2 cellular contexts compared by ENCODE assay signal in genomic region chr9:37468620-37469019, GRCh38.
TF ChIP-seq lines count a peak whose summit lies in the region.

No MANE protein-coding gene starts in this region.

TF ChIP-seq in GM23338, 12 proteins besides CTCF, POLR2A, EP300 and RAD21:
- TF ChIP-seq, protein P1, sequence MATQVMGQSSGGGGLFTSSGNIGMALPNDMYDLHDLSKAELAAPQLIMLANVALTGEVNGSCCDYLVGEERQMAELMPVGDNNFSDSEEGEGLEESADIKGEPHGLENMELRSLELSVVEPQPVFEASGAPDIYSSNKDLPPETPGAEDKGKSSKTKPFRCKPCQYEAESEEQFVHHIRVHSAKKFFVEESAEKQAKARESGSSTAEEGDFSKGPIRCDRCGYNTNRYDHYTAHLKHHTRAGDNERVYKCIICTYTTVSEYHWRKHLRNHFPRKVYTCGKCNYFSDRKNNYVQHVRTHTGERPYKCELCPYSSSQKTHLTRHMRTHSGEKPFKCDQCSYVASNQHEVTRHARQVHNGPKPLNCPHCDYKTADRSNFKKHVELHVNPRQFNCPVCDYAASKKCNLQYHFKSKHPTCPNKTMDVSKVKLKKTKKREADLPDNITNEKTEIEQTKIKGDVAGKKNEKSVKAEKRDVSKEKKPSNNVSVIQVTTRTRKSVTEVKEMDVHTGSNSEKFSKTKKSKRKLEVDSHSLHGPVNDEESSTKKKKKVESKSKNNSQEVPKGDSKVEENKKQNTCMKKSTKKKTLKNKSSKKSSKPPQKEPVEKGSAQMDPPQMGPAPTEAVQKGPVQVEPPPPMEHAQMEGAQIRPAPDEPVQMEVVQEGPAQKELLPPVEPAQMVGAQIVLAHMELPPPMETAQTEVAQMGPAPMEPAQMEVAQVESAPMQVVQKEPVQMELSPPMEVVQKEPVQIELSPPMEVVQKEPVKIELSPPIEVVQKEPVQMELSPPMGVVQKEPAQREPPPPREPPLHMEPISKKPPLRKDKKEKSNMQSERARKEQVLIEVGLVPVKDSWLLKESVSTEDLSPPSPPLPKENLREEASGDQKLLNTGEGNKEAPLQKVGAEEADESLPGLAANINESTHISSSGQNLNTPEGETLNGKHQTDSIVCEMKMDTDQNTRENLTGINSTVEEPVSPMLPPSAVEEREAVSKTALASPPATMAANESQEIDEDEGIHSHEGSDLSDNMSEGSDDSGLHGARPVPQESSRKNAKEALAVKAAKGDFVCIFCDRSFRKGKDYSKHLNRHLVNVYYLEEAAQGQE (IDR thresholded peaks at IDR 0.05; ENCODE audit: unreplicated experiment) = no peak
- TF ChIP-seq NANOG (IDR thresholded peaks at IDR 0.05; ENCODE audit: borderline replicate concordance) = no peak
- TF ChIP-seq, protein P2, sequence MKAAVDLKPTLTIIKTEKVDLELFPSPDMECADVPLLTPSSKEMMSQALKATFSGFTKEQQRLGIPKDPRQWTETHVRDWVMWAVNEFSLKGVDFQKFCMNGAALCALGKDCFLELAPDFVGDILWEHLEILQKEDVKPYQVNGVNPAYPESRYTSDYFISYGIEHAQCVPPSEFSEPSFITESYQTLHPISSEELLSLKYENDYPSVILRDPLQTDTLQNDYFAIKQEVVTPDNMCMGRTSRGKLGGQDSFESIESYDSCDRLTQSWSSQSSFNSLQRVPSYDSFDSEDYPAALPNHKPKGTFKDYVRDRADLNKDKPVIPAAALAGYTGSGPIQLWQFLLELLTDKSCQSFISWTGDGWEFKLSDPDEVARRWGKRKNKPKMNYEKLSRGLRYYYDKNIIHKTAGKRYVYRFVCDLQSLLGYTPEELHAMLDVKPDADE (IDR thresholded peaks at IDR 0.05) = no peak
- TF ChIP-seq CREB1 (CRISPR knock-in tag; IDR thresholded peaks at IDR 0.05; ENCODE audit: low read depth) = no peak
- TF ChIP-seq, protein P3, sequence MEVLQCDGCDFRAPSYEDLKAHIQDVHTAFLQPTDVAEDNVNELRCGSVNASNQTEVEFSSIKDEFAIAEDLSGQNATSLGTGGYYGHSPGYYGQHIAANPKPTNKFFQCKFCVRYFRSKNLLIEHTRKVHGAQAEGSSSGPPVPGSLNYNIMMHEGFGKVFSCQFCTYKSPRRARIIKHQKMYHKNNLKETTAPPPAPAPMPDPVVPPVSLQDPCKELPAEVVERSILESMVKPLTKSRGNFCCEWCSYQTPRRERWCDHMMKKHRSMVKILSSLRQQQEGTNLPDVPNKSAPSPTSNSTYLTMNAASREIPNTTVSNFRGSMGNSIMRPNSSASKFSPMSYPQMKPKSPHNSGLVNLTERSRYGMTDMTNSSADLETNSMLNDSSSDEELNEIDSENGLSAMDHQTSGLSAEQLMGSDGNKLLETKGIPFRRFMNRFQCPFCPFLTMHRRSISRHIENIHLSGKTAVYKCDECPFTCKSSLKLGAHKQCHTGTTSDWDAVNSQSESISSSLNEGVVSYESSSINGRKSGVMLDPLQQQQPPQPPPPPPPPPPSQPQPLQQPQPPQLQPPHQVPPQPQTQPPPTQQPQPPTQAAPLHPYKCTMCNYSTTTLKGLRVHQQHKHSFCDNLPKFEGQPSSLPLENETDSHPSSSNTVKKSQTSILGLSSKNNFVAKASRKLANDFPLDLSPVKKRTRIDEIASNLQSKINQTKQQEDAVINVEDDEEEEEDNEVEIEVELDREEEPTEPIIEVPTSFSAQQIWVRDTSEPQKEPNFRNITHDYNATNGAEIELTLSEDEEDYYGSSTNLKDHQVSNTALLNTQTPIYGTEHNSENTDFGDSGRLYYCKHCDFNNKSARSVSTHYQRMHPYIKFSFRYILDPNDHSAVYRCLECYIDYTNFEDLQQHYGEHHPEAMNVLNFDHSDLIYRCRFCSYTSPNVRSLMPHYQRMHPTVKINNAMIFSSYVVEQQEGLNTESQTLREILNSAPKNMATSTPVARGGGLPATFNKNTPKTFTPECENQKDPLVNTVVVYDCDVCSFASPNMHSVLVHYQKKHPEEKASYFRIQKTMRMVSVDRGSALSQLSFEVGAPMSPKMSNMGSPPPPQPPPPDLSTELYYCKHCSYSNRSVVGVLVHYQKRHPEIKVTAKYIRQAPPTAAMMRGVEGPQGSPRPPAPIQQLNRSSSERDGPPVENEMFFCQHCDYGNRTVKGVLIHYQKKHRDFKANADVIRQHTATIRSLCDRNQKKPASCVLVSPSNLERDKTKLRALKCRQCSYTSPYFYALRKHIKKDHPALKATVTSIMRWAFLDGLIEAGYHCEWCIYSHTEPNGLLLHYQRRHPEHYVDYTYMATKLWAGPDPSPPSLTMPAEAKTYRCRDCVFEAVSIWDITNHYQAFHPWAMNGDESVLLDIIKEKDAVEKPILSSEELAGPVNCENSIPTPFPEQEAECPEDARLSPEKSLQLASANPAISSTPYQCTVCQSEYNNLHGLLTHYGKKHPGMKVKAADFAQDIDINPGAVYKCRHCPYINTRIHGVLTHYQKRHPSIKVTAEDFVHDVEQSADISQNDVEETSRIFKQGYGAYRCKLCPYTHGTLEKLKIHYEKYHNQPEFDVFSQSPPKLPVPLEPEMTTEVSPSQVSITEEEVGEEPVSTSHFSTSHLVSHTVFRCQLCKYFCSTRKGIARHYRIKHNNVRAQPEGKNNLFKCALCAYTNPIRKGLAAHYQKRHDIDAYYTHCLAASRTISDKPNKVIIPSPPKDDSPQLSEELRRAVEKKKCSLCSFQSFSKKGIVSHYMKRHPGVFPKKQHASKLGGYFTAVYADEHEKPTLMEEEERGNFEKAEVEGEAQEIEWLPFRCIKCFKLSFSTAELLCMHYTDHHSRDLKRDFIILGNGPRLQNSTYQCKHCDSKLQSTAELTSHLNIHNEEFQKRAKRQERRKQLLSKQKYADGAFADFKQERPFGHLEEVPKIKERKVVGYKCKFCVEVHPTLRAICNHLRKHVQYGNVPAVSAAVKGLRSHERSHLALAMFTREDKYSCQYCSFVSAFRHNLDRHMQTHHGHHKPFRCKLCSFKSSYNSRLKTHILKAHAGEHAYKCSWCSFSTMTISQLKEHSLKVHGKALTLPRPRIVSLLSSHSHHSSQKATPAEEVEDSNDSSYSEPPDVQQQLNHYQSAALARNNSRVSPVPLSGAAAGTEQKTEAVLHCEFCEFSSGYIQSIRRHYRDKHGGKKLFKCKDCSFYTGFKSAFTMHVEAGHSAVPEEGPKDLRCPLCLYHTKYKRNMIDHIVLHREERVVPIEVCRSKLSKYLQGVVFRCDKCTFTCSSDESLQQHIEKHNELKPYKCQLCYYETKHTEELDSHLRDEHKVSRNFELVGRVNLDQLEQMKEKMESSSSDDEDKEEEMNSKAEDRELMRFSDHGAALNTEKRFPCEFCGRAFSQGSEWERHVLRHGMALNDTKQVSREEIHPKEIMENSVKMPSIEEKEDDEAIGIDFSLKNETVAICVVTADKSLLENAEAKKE (CRISPR knock-in tag; IDR thresholded peaks at IDR 0.05) = no peak
- TF ChIP-seq ZNF331 (CRISPR knock-in tag; IDR thresholded peaks at IDR 0.05; ENCODE audit: low read depth) = no peak
- no peak for TF ChIP-seq STAT1 (IDR thresholded peaks at IDR 0.05; ENCODE audit: unreplicated experiment)
- TF ChIP-seq EZH2phosphoT487 (IDR thresholded peaks at IDR 0.05; ENCODE audit: unreplicated experiment) = no peak
- TF ChIP-seq EZH2 (IDR thresholded peaks at IDR 0.05; ENCODE audit: low read depth, unreplicated experiment) = no peak
- no peak for TF ChIP-seq JUNB (IDR thresholded peaks at IDR 0.05; ENCODE audit: unreplicated experiment)
- no peak for TF ChIP-seq ZNF114 (CRISPR knock-in tag; IDR thresholded peaks at IDR 0.05)
TF ChIP-seq in GM23338: peak in this region for 0.

TF ChIP-seq in K562, 482 proteins besides CTCF, POLR2A, EP300 and RAD21:
- TF ChIP-seq BDP1 (IDR thresholded peaks at IDR 0.05; ENCODE audit: insufficient read depth, insufficient read length) (no peak), NFYB (IDR thresholded peaks at IDR 0.05; ENCODE audit: extremely low read depth, insufficient read length) (peak; percentile 29)
